2 cellular contexts compared by ENCODE assay signal in genomic region chr15:74333093-74333492, GRCh38.
TF ChIP-seq lines count a peak whose summit lies in the region.

No MANE protein-coding gene starts in this region.

TF ChIP-seq in HEK293, 187 proteins besides CTCF, POLR2A, EP300 and RAD21 (continued from another document):
- TF ChIP-seq ZNF280D (tag by site-specific recombination; IDR thresholded peaks at IDR 0.05) (no peak), ZNF146 (tag by site-specific recombination; IDR thresholded peaks at IDR 0.05) (no peak), BCL11A (tag by site-specific recombination; IDR thresholded peaks at IDR 0.05; ENCODE audit: low read depth) (no peak), ZNF155 (tag by site-specific recombination; IDR thresholded peaks at IDR 0.05) (no peak)
TF ChIP-seq in HEK293: peak in this region for 1.

TF ChIP-seq in HepG2, 621 proteins besides CTCF, POLR2A, EP300 and RAD21 (continued from another document):
- no peak for TF ChIP-seq ZNF18 (CRISPR knock-in tag; IDR thresholded peaks at IDR 0.05; ENCODE audit: insufficient replicate concordance)
- TF ChIP-seq ZNF441 (CRISPR knock-in tag; IDR thresholded peaks at IDR 0.05; ENCODE audit: borderline replicate concordance) = no peak
- TF ChIP-seq ZMAT3 (CRISPR knock-in tag; conservative IDR thresholded peaks at IDR 0.05) = no peak
- no peak for TF ChIP-seq MXD3 (CRISPR knock-in tag; IDR thresholded peaks at IDR 0.05)
- TF ChIP-seq ZFP91 (CRISPR knock-in tag; IDR thresholded peaks at IDR 0.05; ENCODE audit: borderline replicate concordance) = no peak
- TF ChIP-seq KLF12 (CRISPR knock-in tag; IDR thresholded peaks at IDR 0.05; ENCODE audit: borderline replicate concordance) = no peak
- no peak for TF ChIP-seq GTF3A (CRISPR knock-in tag; conservative IDR thresholded peaks at IDR 0.05)
- no peak for TF ChIP-seq TBX3 (IDR thresholded peaks at IDR 0.05; ENCODE audit: borderline replicate concordance)
- TF ChIP-seq SRF (IDR thresholded peaks at IDR 0.05; ENCODE audit: low read depth, low read length) = no peak
- TF ChIP-seq CC2D1A (CRISPR knock-in tag; IDR thresholded peaks at IDR 0.05) = no peak
